In the genomic region with DNA sequence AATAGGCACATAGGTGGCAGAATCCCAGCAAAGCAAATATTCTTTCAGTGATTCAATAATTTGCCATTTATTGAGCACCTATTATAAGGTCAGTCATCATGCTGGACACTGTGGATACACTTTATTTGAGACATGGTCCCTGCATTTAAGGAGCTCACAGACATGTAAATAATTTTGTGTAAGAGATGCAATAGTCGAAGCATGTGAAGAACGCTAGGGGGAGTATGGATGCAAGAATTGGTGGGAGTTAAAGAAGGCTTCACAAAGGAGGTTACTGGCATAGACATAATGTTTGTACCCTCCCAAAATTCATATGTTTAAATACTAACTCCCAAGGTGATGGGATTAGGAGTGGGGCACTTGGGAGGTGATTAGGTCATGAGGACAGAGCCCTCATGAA, we compare ENCODE assay signal across 2 cellular contexts.
TF ChIP-seq lines count a peak whose summit lies in the region.

No MANE protein-coding gene starts in this region.

TF ChIP-seq in GM23338, 12 proteins besides CTCF, POLR2A, EP300 and RAD21 (continued from another document):
- TF ChIP-seq, protein P1, sequence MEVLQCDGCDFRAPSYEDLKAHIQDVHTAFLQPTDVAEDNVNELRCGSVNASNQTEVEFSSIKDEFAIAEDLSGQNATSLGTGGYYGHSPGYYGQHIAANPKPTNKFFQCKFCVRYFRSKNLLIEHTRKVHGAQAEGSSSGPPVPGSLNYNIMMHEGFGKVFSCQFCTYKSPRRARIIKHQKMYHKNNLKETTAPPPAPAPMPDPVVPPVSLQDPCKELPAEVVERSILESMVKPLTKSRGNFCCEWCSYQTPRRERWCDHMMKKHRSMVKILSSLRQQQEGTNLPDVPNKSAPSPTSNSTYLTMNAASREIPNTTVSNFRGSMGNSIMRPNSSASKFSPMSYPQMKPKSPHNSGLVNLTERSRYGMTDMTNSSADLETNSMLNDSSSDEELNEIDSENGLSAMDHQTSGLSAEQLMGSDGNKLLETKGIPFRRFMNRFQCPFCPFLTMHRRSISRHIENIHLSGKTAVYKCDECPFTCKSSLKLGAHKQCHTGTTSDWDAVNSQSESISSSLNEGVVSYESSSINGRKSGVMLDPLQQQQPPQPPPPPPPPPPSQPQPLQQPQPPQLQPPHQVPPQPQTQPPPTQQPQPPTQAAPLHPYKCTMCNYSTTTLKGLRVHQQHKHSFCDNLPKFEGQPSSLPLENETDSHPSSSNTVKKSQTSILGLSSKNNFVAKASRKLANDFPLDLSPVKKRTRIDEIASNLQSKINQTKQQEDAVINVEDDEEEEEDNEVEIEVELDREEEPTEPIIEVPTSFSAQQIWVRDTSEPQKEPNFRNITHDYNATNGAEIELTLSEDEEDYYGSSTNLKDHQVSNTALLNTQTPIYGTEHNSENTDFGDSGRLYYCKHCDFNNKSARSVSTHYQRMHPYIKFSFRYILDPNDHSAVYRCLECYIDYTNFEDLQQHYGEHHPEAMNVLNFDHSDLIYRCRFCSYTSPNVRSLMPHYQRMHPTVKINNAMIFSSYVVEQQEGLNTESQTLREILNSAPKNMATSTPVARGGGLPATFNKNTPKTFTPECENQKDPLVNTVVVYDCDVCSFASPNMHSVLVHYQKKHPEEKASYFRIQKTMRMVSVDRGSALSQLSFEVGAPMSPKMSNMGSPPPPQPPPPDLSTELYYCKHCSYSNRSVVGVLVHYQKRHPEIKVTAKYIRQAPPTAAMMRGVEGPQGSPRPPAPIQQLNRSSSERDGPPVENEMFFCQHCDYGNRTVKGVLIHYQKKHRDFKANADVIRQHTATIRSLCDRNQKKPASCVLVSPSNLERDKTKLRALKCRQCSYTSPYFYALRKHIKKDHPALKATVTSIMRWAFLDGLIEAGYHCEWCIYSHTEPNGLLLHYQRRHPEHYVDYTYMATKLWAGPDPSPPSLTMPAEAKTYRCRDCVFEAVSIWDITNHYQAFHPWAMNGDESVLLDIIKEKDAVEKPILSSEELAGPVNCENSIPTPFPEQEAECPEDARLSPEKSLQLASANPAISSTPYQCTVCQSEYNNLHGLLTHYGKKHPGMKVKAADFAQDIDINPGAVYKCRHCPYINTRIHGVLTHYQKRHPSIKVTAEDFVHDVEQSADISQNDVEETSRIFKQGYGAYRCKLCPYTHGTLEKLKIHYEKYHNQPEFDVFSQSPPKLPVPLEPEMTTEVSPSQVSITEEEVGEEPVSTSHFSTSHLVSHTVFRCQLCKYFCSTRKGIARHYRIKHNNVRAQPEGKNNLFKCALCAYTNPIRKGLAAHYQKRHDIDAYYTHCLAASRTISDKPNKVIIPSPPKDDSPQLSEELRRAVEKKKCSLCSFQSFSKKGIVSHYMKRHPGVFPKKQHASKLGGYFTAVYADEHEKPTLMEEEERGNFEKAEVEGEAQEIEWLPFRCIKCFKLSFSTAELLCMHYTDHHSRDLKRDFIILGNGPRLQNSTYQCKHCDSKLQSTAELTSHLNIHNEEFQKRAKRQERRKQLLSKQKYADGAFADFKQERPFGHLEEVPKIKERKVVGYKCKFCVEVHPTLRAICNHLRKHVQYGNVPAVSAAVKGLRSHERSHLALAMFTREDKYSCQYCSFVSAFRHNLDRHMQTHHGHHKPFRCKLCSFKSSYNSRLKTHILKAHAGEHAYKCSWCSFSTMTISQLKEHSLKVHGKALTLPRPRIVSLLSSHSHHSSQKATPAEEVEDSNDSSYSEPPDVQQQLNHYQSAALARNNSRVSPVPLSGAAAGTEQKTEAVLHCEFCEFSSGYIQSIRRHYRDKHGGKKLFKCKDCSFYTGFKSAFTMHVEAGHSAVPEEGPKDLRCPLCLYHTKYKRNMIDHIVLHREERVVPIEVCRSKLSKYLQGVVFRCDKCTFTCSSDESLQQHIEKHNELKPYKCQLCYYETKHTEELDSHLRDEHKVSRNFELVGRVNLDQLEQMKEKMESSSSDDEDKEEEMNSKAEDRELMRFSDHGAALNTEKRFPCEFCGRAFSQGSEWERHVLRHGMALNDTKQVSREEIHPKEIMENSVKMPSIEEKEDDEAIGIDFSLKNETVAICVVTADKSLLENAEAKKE (CRISPR knock-in tag; IDR thresholded peaks at IDR 0.05), result no peak
- TF ChIP-seq EZH2phosphoT487 (IDR thresholded peaks at IDR 0.05; ENCODE audit: unreplicated experiment), result no peak
- no peak for TF ChIP-seq CREB1 (CRISPR knock-in tag; IDR thresholded peaks at IDR 0.05; ENCODE audit: low read depth)
- TF ChIP-seq STAT1 (IDR thresholded peaks at IDR 0.05; ENCODE audit: unreplicated experiment), result no peak
- TF ChIP-seq, protein P2, sequence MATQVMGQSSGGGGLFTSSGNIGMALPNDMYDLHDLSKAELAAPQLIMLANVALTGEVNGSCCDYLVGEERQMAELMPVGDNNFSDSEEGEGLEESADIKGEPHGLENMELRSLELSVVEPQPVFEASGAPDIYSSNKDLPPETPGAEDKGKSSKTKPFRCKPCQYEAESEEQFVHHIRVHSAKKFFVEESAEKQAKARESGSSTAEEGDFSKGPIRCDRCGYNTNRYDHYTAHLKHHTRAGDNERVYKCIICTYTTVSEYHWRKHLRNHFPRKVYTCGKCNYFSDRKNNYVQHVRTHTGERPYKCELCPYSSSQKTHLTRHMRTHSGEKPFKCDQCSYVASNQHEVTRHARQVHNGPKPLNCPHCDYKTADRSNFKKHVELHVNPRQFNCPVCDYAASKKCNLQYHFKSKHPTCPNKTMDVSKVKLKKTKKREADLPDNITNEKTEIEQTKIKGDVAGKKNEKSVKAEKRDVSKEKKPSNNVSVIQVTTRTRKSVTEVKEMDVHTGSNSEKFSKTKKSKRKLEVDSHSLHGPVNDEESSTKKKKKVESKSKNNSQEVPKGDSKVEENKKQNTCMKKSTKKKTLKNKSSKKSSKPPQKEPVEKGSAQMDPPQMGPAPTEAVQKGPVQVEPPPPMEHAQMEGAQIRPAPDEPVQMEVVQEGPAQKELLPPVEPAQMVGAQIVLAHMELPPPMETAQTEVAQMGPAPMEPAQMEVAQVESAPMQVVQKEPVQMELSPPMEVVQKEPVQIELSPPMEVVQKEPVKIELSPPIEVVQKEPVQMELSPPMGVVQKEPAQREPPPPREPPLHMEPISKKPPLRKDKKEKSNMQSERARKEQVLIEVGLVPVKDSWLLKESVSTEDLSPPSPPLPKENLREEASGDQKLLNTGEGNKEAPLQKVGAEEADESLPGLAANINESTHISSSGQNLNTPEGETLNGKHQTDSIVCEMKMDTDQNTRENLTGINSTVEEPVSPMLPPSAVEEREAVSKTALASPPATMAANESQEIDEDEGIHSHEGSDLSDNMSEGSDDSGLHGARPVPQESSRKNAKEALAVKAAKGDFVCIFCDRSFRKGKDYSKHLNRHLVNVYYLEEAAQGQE (IDR thresholded peaks at IDR 0.05; ENCODE audit: unreplicated experiment), result no peak
- no peak for TF ChIP-seq NANOG (IDR thresholded peaks at IDR 0.05; ENCODE audit: borderline replicate concordance)
- no peak for TF ChIP-seq JUNB (IDR thresholded peaks at IDR 0.05; ENCODE audit: unreplicated experiment)

TF ChIP-seq in H1, 55 proteins besides CTCF, POLR2A, EP300 and RAD21 (continued from another document):
- TF ChIP-seq, protein P3, sequence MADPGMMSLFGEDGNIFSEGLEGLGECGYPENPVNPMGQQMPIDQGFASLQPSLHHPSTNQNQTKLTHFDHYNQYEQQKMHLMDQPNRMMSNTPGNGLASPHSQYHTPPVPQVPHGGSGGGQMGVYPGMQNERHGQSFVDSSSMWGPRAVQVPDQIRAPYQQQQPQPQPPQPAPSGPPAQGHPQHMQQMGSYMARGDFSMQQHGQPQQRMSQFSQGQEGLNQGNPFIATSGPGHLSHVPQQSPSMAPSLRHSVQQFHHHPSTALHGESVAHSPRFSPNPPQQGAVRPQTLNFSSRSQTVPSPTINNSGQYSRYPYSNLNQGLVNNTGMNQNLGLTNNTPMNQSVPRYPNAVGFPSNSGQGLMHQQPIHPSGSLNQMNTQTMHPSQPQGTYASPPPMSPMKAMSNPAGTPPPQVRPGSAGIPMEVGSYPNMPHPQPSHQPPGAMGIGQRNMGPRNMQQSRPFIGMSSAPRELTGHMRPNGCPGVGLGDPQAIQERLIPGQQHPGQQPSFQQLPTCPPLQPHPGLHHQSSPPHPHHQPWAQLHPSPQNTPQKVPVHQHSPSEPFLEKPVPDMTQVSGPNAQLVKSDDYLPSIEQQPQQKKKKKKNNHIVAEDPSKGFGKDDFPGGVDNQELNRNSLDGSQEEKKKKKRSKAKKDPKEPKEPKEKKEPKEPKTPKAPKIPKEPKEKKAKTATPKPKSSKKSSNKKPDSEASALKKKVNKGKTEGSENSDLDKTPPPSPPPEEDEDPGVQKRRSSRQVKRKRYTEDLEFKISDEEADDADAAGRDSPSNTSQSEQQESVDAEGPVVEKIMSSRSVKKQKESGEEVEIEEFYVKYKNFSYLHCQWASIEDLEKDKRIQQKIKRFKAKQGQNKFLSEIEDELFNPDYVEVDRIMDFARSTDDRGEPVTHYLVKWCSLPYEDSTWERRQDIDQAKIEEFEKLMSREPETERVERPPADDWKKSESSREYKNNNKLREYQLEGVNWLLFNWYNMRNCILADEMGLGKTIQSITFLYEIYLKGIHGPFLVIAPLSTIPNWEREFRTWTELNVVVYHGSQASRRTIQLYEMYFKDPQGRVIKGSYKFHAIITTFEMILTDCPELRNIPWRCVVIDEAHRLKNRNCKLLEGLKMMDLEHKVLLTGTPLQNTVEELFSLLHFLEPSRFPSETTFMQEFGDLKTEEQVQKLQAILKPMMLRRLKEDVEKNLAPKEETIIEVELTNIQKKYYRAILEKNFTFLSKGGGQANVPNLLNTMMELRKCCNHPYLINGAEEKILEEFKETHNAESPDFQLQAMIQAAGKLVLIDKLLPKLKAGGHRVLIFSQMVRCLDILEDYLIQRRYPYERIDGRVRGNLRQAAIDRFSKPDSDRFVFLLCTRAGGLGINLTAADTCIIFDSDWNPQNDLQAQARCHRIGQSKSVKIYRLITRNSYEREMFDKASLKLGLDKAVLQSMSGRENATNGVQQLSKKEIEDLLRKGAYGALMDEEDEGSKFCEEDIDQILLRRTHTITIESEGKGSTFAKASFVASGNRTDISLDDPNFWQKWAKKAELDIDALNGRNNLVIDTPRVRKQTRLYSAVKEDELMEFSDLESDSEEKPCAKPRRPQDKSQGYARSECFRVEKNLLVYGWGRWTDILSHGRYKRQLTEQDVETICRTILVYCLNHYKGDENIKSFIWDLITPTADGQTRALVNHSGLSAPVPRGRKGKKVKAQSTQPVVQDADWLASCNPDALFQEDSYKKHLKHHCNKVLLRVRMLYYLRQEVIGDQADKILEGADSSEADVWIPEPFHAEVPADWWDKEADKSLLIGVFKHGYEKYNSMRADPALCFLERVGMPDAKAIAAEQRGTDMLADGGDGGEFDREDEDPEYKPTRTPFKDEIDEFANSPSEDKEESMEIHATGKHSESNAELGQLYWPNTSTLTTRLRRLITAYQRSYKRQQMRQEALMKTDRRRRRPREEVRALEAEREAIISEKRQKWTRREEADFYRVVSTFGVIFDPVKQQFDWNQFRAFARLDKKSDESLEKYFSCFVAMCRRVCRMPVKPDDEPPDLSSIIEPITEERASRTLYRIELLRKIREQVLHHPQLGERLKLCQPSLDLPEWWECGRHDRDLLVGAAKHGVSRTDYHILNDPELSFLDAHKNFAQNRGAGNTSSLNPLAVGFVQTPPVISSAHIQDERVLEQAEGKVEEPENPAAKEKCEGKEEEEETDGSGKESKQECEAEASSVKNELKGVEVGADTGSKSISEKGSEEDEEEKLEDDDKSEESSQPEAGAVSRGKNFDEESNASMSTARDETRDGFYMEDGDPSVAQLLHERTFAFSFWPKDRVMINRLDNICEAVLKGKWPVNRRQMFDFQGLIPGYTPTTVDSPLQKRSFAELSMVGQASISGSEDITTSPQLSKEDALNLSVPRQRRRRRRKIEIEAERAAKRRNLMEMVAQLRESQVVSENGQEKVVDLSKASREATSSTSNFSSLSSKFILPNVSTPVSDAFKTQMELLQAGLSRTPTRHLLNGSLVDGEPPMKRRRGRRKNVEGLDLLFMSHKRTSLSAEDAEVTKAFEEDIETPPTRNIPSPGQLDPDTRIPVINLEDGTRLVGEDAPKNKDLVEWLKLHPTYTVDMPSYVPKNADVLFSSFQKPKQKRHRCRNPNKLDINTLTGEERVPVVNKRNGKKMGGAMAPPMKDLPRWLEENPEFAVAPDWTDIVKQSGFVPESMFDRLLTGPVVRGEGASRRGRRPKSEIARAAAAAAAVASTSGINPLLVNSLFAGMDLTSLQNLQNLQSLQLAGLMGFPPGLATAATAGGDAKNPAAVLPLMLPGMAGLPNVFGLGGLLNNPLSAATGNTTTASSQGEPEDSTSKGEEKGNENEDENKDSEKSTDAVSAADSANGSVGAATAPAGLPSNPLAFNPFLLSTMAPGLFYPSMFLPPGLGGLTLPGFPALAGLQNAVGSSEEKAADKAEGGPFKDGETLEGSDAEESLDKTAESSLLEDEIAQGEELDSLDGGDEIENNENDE (IDR thresholded peaks at IDR 0.05; ENCODE audit: insufficient replicate concordance, low read length), result no peak
- TF ChIP-seq KDM1A (IDR thresholded peaks at IDR 0.05; ENCODE audit: borderline replicate concordance, low read length) (no peak), YY1 (IDR thresholded peaks at IDR 0.05; ENCODE audit: low read depth, low read length) (no peak), TAF1 (IDR thresholded peaks at IDR 0.05; ENCODE audit: low read depth, low read length) (no peak), RXRA (IDR thresholded peaks at IDR 0.05; ENCODE audit: insufficient read depth, low read depth, low read length) (no peak), BRCA1 (IDR thresholded peaks at IDR 0.05; ENCODE audit: low read depth, low read length) (no peak), FOSL1 (IDR thresholded peaks at IDR 0.05; ENCODE audit: insufficient read depth, low read depth, low read length) (no peak), KDM5A (IDR thresholded peaks at IDR 0.05; ENCODE audit: low read length) (no peak), BCL11A (IDR thresholded peaks at IDR 0.05; ENCODE audit: low read depth in 2 of 2, low read length in 2 of 2) (no peak), ASH2L (IDR thresholded peaks at IDR 0.05; ENCODE audit: low read length) (no peak), RBBP5 (IDR thresholded peaks at IDR 0.05; ENCODE audit: borderline replicate concordance, low read depth, low read length) (no peak)
- TF ChIP-seq, protein P4, sequence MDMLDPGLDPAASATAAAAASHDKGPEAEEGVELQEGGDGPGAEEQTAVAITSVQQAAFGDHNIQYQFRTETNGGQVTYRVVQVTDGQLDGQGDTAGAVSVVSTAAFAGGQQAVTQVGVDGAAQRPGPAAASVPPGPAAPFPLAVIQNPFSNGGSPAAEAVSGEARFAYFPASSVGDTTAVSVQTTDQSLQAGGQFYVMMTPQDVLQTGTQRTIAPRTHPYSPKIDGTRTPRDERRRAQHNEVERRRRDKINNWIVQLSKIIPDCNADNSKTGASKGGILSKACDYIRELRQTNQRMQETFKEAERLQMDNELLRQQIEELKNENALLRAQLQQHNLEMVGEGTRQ (IDR thresholded peaks at IDR 0.05; ENCODE audit: low read length), result no peak
